In the genomic region with DNA sequence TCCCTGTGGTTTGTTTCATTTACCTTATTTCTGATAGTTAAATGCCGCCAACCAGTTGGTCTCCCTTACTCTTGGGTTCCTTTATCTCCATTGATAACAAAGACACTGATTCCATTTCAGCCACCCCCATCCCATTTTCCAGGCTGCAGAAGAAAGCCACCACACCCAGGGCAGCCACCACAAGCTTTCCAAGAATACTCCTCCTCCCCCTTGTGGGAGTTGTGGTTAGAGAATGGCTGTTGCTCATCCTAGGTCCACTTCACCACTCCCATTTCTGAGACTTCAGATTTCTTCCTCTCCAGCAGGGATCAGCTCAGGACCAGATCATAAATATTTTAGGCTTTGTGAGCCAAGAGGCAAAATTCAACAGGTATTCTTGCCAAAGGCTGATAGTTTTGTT, we compare ENCODE assay signal across 15 cellular contexts.
DNase-seq lines count a peak whose midpoint lies in the region; ATAC-seq, FAIRE-seq and TF ChIP-seq lines count a peak whose summit lies in the region.
"Had no signal": no experiment of that assay in that cellular context is flagged by ENCODE, and none has a peak within 500 bp of the region (broad histone marks: within the 10 kb centered on the region; RNA-seq: fewer than 3 reads in every experiment).

No MANE protein-coding gene starts in this region.

- WGBS in spleen, 5 donors = 86 to 100% (median 93%) methylated on average over 1 of the region's 1 CpG

- no peaks in the 10 kb centered on the region for H3K4me1 ChIP-seq in spleen
- H3K4me1 ChIP-seq: gastrocnemius medialis had no signal

- TF ChIP-seq POLR2A in H54 (IDR thresholded peaks at IDR 0.05; ENCODE audit: low read depth, low read length) = no peak
- TF ChIP-seq POLR2A in spleen (IDR thresholded peaks at IDR 0.05) = no peak

- CTCF ChIA-PET in GM10248 (lab: Yijun Ruan, JAX) = no interaction called here

- in situ Hi-C loops in ACHN (cut with HindIII; ENCODE audit: low pct_ligation_motif_present, low pct_unique_long_range_greater_than_20kb, low sequenced_read_pairs) = no loop called here

- intact Hi-C loops in spleen (cut with DNase I; ENCODE audit: low total_unique reads) = no loop called here

- TF ChIP-seq CTCF in fibroblast of the aortic adventitia (IDR thresholded peaks at IDR 0.05; ENCODE audit: insufficient read depth, low read length) (peak; percentile 20), spleen (IDR thresholded peaks at IDR 0.05 in 8 of 11, conservative IDR thresholded peaks at IDR 0.05 in 3 of 11) (no peak), GM10248 (IDR thresholded peaks at IDR 0.05; ENCODE audit: control extremely low read depth, extremely low read depth, low read depth, missing control alignments) (no peak)

- POLR2A ChIA-PET in GM10248 (lab: Yijun Ruan, JAX) = no interaction called here

- ATAC-seq in GM19023 (IDR thresholded peaks at IDR 0.05; ENCODE audit: unreplicated experiment) = no peak
- ATAC-seq: gastrocnemius medialis had no signal

- H3K27me3 ChIP-seq in spleen (replicated peaks in 1 of 7) = no peaks in the 10 kb centered on the region
- H3K27me3 ChIP-seq: dorsolateral prefrontal cortex, gastrocnemius medialis had no signal

- no peak overlapping the region for H3K27ac ChIP-seq in spleen
- H3K27ac ChIP-seq: gastrocnemius medialis, thoracic aorta had no signal

- peaks cover 0 to 11% (median 5%) of the 10 kb centered on the region in 8 donors for H3K9me3 ChIP-seq in spleen
- H3K9me3 ChIP-seq: gastrocnemius medialis, thoracic aorta had no signal

- H3K4me3 ChIP-seq in fibroblast of the aortic adventitia (ENCODE audit: low read depth, low read length) = no peak overlapping the region
- H3K4me3 ChIP-seq in spleen = no peak overlapping the region
- H3K4me3 ChIP-seq: dorsolateral prefrontal cortex, gastrocnemius medialis, thoracic aorta had no signal

- FAIRE-seq in H54 (lab: Jason Lieb, UNC) = no peak
- FAIRE-seq: kidney had no signal

- DNase-seq in ACHN (peak; percentile 30), H54 (ENCODE audit: insufficient read length, low spot score) (peak; percentile 11), T1000 (lab: John Stamatoyannopoulos, UW) (peak; percentile 43), fibroblast of the aortic adventitia (ENCODE audit: low read depth) (peak; percentile 56), spleen (no peak), OCI-M2 (lab: John Stamatoyannopoulos, UW; ENCODE audit: unreplicated experiment) (no peak), GM10248 (ENCODE audit: extremely low spot score) (no peak)
- DNase-seq: activated CD4-positive, alpha-beta T cell treated with anti-CD3 and anti-CD28 coated beads, Interleukin-2, amount 10 ng/mL, durations not matched to agents 7 days and 5 days; activated T-cell treated with anti-CD3 and anti-CD28 coated beads, Interleukin-2, amount 50 U/mL, for 48 hours; DMS 273 treated with DMSO at 0.1 percent for 48 hours; dorsolateral prefrontal cortex; gastrocnemius medialis; kidney had no signal

- no peaks in the 10 kb centered on the region for H3K36me3 ChIP-seq in spleen
- H3K36me3 ChIP-seq: gastrocnemius medialis, thoracic aorta had no signal

Comparison
In these comparisons a context has a peak if more than half of its experiments do, and no peak if none do; other contexts are left out.
1. DNase-seq: peak in ACHN (single experiment), H54 (single experiment), T1000 (single experiment) and fibroblast of the aortic adventitia (single experiment); none in spleen (single experiment), OCI-M2 (single experiment) and GM10248 (single experiment).